7 cellular contexts compared by ENCODE assay signal in genomic region chr4:174217273-174218126, GRCh38.
A peak's percentile ranks its signal among the peaks of the same experiment; 100 is the strongest.
DNase-seq lines count a peak whose midpoint lies in the region; ATAC-seq, FAIRE-seq and TF ChIP-seq lines count a peak whose summit lies in the region.

No MANE protein-coding gene starts in this region.

- H3K9me3 ChIP-seq in osteoblast (ENCODE audit: low read depth, low read length) = no peaks in the 10 kb centered on the region

- TF ChIP-seq CTCF in fibroblast of mammary gland (conservative IDR thresholded peaks at IDR 0.05; ENCODE audit: control insufficient read depth, insufficient read depth, low read depth, low read length) = no peak
- no peak for TF ChIP-seq CTCF in osteoblast (IDR thresholded peaks at IDR 0.05; ENCODE audit: extremely low read depth, low read depth, low read length)

- H3K4me3 Mint-ChIP-seq in T-helper 1 cell treated with Interleukin-12 subunit alpha and Interleukin-12 subunit beta and Interleukin-4 antibody, amounts not matched to agents 30 μg/mL and 1 μg/mL, for 36 hours = peak overlapping the region; percentile 37

- peaks cover 29% of the 10 kb centered on the region for H3K4me1 Mint-ChIP-seq in T-helper 1 cell treated with Interleukin-12 subunit alpha and Interleukin-12 subunit beta and Interleukin-4 antibody, amounts not matched to agents 30 μg/mL and 1 μg/mL, for 36 hours (ENCODE audit: low read depth)

- H3K36me3 Mint-ChIP-seq in T-helper 1 cell treated with Interleukin-12 subunit alpha and Interleukin-12 subunit beta and Interleukin-4 antibody, amounts not matched to agents 30 μg/mL and 1 μg/mL, for 36 hours (ENCODE audit: low read depth) = peaks cover 6% of the 10 kb centered on the region

- ATAC-seq in GM18519 (IDR thresholded peaks at IDR 0.05; ENCODE audit: low FRiP score, unreplicated experiment) (no peak), HG03469 (IDR thresholded peaks at IDR 0.05; ENCODE audit: unreplicated experiment) (no peak)

- H3K4me2 ChIP-seq in osteoblast (ENCODE audit: insufficient read depth, low read length) = peak overlapping the region; percentile 71

- peaks cover 71% of the 10 kb centered on the region for H3K27me3 ChIP-seq in osteoblast (ENCODE audit: insufficient read depth, low read length)

- peaks cover 12% of the 10 kb centered on the region for H3K4me1 ChIP-seq in osteoblast (ENCODE audit: insufficient read depth, low read length)

- peaks cover 93% of the 10 kb centered on the region for H3K27me3 Mint-ChIP-seq in T-helper 1 cell treated with Interleukin-12 subunit alpha and Interleukin-12 subunit beta and Interleukin-4 antibody, amounts not matched to agents 30 μg/mL and 1 μg/mL, for 36 hours (ENCODE audit: low read depth)

- H2AFZ ChIP-seq in osteoblast (ENCODE audit: low read length) = no peak overlapping the region

- no peaks in the 10 kb centered on the region for H3K79me2 ChIP-seq in osteoblast (ENCODE audit: insufficient read depth, low read length)

- DNase-seq in GM12891 (ENCODE audit: insufficient read length, low spot score) = no peak
- DNase-seq in fibroblast of mammary gland (ENCODE audit: low read depth) = peak; percentile 59
- DNase-seq in osteoblast (ENCODE audit: insufficient read length, low spot score, missing footprints) = peak; percentile 76
- DNase-seq in RCC 7860 (ENCODE audit: low spot score) = no peak

- FAIRE-seq in GM12891 (lab: Jason Lieb, UNC) (peak; percentile 73), RCC 7860 (lab: Jason Lieb, UNC) (no peak)

- no peak overlapping the region for H3K27ac Mint-ChIP-seq in T-helper 1 cell treated with Interleukin-12 subunit alpha and Interleukin-12 subunit beta and Interleukin-4 antibody, amounts not matched to agents 30 μg/mL and 1 μg/mL, for 36 hours

- H3K4me3 ChIP-seq in fibroblast of mammary gland (ENCODE audit: control insufficient read depth, low read depth, low read length) (peak overlapping the region; percentile 44), osteoblast (ENCODE audit: insufficient read depth, low read length) (peak overlapping the region; percentile 53)

- H3K9me3 Mint-ChIP-seq in T-helper 1 cell treated with Interleukin-12 subunit alpha and Interleukin-12 subunit beta and Interleukin-4 antibody, amounts not matched to agents 30 μg/mL and 1 μg/mL, for 36 hours = no peaks in the 10 kb centered on the region

- no peaks in the 10 kb centered on the region for H4K20me1 ChIP-seq in osteoblast (ENCODE audit: insufficient read depth, low read length)

- H3K36me3 ChIP-seq in osteoblast (ENCODE audit: insufficient read depth, low read length) = no peaks in the 10 kb centered on the region

- H3K27ac ChIP-seq in osteoblast (ENCODE audit: low read depth, low read length) = no peak overlapping the region

- TF ChIP-seq POLR2A in GM12891 (IDR thresholded peaks at IDR 0.05; ENCODE audit: low read depth, low read length) = no peak

TF ChIP-seq in GM12891, 5 proteins besides CTCF, POLR2A, EP300 and RAD21:
- TF ChIP-seq POLR2AphosphoS5 (IDR thresholded peaks at IDR 0.05; ENCODE audit: low read depth, low read length) = no peak
- no peak for TF ChIP-seq PAX5 (IDR thresholded peaks at IDR 0.05; ENCODE audit: insufficient read depth, low read length, severe bottlenecking)
- TF ChIP-seq SPI1 (IDR thresholded peaks at IDR 0.05; ENCODE audit: low read depth, low read length) = no peak
- no peak for TF ChIP-seq POU2F2 (IDR thresholded peaks at IDR 0.05; ENCODE audit: low read depth, low read length)
- no peak for TF ChIP-seq TAF1 (IDR thresholded peaks at IDR 0.05; ENCODE audit: low read depth, low read length)

Comparison
In these comparisons a context has a peak if more than half of its experiments do, and no peak if none do; other contexts are left out.
1. DNase-seq: peak in fibroblast of mammary gland (single experiment) and osteoblast (single experiment); none in GM12891 (single experiment) and RCC 7860 (single experiment).